Comparison of ENCODE assay signal across 9 cellular contexts in the genomic region with DNA sequence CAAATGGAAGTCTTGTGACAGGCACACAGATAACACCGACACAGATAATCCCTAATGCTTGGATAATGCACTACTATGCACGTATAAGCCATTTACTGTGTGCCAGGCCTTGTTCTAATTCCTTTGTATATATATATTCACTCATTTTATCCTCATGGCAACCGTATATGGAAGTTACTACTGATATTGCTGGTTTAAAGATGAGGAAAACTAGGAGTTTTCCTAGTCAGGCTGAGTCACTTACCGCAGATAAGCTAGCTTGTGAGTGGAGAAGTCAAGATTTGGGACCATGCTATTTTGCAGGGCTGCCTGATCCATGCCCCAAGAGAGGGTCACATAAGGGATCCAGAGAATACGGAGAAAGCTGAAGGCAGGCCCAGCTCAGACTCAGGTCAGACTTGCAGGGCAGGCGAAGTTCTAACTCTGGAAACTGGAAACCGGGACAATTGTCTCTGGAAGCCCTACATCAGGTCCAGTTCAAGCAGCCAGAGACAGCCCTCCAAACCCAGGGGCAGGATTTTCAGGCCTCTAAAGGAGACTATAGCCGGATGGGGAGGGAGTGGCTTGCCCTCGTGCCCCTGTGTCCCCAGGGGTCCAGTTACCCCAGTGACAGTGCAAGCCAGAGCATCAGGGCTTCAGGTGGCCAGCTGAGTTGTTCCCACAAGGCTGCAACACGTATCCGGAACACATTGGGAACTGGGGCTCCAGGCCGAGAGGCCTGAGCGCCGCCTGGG.
DNase-seq lines count a peak whose midpoint lies in the region; ATAC-seq and TF ChIP-seq lines count a peak whose summit lies in the region.
"Had no signal": no experiment of that assay in that cellular context is flagged by ENCODE, and none has a peak within 500 bp of the region (broad histone marks: within the 10 kb centered on the region; RNA-seq: fewer than 3 reads in every experiment).

No MANE protein-coding gene starts in this region.

- H3K27me3 Mint-ChIP-seq in activated T-cell treated with anti-CD3 and anti-CD28 coated beads, Interleukin-2, amount 50 U/mL, for 72 hours (ENCODE audit: low read depth): peaks cover 27% of the 10 kb centered on the region
- H3K27me3 Mint-ChIP-seq in activated naive CD8-positive, alpha-beta T cell treated with anti-CD3 and anti-CD28 coated beads for 36 hours: peaks cover 27% of the 10 kb centered on the region

- no peak for TF ChIP-seq POLR2A in Peyer's patch (IDR thresholded peaks at IDR 0.05)

- DNase-seq in activated T-cell treated with anti-CD3 and anti-CD28 coated beads, Interleukin-2, amount 50 U/mL, for 72 hours: no peak
- DNase-seq in activated T-cell treated with anti-CD3 and anti-CD28 coated beads, Interleukin-2, amount 50 U/mL, for 48 hours: no peak
- DNase-seq in fibroblast of peridontal ligament (ENCODE audit: extremely low read depth) (peak; percentile 19), tibial artery (no peak), Peyer's patch (no peak)
- no peak for DNase-seq in activated naive CD8-positive, alpha-beta T cell treated with anti-CD3 and anti-CD28 coated beads for 36 hours

- intact Hi-C loops in tibial artery (cut with DNase I; ENCODE audit: low total_unique reads): loop anchor here (2.0 kb wide), 1 partner anchor 957 kb away; no protein-coding TSS in a partner anchor

- peak overlapping the region; percentile 77 for H3K27ac ChIP-seq in tibial artery
- H3K27ac ChIP-seq in Peyer's patch: peak overlapping the region in 2 of 4 donors; percentile 19 to 67

- H3K9me3 ChIP-seq in tibial artery: no peaks in the 10 kb centered on the region
- no peaks in the 10 kb centered on the region for H3K9me3 ChIP-seq in Peyer's patch

- no peaks in the 10 kb centered on the region for H3K4me1 Mint-ChIP-seq in activated T-cell treated with anti-CD3 and anti-CD28 coated beads, Interleukin-2, amount 50 U/mL, for 72 hours (ENCODE audit: low read depth)
- H3K4me1 Mint-ChIP-seq in activated naive CD8-positive, alpha-beta T cell treated with anti-CD3 and anti-CD28 coated beads for 36 hours: peaks cover 2% of the 10 kb centered on the region

- H3K36me3 ChIP-seq in tibial artery (no peaks in the 10 kb centered on the region), Peyer's patch (no peaks in the 10 kb centered on the region)

- ATAC-seq in activated T-cell treated with anti-CD3 and anti-CD28 coated beads, Interleukin-2, amount 50 U/mL, for 72 hours (replicated peaks in 1 of 2): peak; percentile 14 to 34
- ATAC-seq in HG03520 (IDR thresholded peaks at IDR 0.05; ENCODE audit: unreplicated experiment) (peak; percentile 17), GM18907 (IDR thresholded peaks at IDR 0.05; ENCODE audit: unreplicated experiment) (no peak)

- TF ChIP-seq CTCF in tibial artery (IDR thresholded peaks at IDR 0.05) (no peak), Peyer's patch (IDR thresholded peaks at IDR 0.05) (no peak)

- H3K9me3 Mint-ChIP-seq in activated T-cell treated with anti-CD3 and anti-CD28 coated beads, Interleukin-2, amount 50 U/mL, for 72 hours: no peaks in the 10 kb centered on the region
- H3K9me3 Mint-ChIP-seq in activated naive CD8-positive, alpha-beta T cell treated with anti-CD3 and anti-CD28 coated beads for 36 hours: no peaks in the 10 kb centered on the region
- H3K9me3 Mint-ChIP-seq: T-helper 1 cell treated with Interleukin-12 subunit alpha and Interleukin-12 subunit beta and Interleukin-4 antibody, amounts not matched to agents 30 μg/mL and 1 μg/mL, for 36 hours had no signal

- H3K27ac Mint-ChIP-seq in activated T-cell treated with anti-CD3 and anti-CD28 coated beads, Interleukin-2, amount 50 U/mL, for 72 hours: no peak overlapping the region
- no peak overlapping the region for H3K27ac Mint-ChIP-seq in activated naive CD8-positive, alpha-beta T cell treated with anti-CD3 and anti-CD28 coated beads for 36 hours
- H3K27ac Mint-ChIP-seq: T-helper 1 cell treated with Interleukin-12 subunit alpha and Interleukin-12 subunit beta and Interleukin-4 antibody, amounts not matched to agents 30 μg/mL and 1 μg/mL, for 36 hours had no signal

- H3K4me3 ChIP-seq in tibial artery (no peak overlapping the region), Peyer's patch (no peak overlapping the region)

- no peaks in the 10 kb centered on the region for H3K36me3 Mint-ChIP-seq in activated T-cell treated with anti-CD3 and anti-CD28 coated beads, Interleukin-2, amount 50 U/mL, for 72 hours (ENCODE audit: insufficient read depth in 2 of 2)
- H3K36me3 Mint-ChIP-seq in activated naive CD8-positive, alpha-beta T cell treated with anti-CD3 and anti-CD28 coated beads for 36 hours: no peaks in the 10 kb centered on the region

- no peaks in the 10 kb centered on the region for H3K27me3 ChIP-seq in tibial artery
- H3K27me3 ChIP-seq in Peyer's patch: no peaks in the 10 kb centered on the region

- H3K4me3 Mint-ChIP-seq in activated T-cell treated with anti-CD3 and anti-CD28 coated beads, Interleukin-2, amount 50 U/mL, for 72 hours: no peak overlapping the region
- no peak overlapping the region for H3K4me3 Mint-ChIP-seq in activated naive CD8-positive, alpha-beta T cell treated with anti-CD3 and anti-CD28 coated beads for 36 hours
- H3K4me3 Mint-ChIP-seq: T-helper 1 cell treated with Interleukin-12 subunit alpha and Interleukin-12 subunit beta and Interleukin-4 antibody, amounts not matched to agents 30 μg/mL and 1 μg/mL, for 36 hours had no signal

- peaks cover 0 to 18% (median 13%) of the 10 kb centered on the region in 4 donors for H3K4me1 ChIP-seq in tibial artery
- H3K4me1 ChIP-seq in Peyer's patch: peaks cover 0 to 36% (median 0%) of the 10 kb centered on the region in 4 donors
